ENCODE assay signal across 11 cellular contexts in genomic region chr2:165863816-165864221, GRCh38.
DNase-seq lines count a peak whose midpoint lies in the region; ATAC-seq and TF ChIP-seq lines count a peak whose summit lies in the region.
"Had no signal": no experiment of that assay in that cellular context is flagged by ENCODE, and none has a peak within 500 bp of the region (broad histone marks: within the 10 kb centered on the region; RNA-seq: fewer than 3 reads in every experiment).

No MANE protein-coding gene starts in this region.

- H3K9me3 ChIP-seq in ectodermal cell (ENCODE audit: control insufficient read depth, low read length): no peaks in the 10 kb centered on the region

- H3K27me3 Mint-ChIP-seq in T-cell (no peaks in the 10 kb centered on the region), nephron progenitor cell (ENCODE audit: low read depth, poor library complexity) (no peaks in the 10 kb centered on the region)

- no peaks in the 10 kb centered on the region for H3K36me3 ChIP-seq in ectodermal cell (ENCODE audit: control insufficient read depth, insufficient read depth, low read length)
- H3K36me3 ChIP-seq: left ventricle myocardium inferior had no signal

- CTCF ChIA-PET in T-cell (lab: Charles Lee): interaction anchor here in 1 of 2 donors (2.5 kb wide), 1 partner anchor 11 kb away, joined by 11 read pairs; no protein-coding TSS in a partner anchor

- H3K27me3 ChIP-seq in ectodermal cell (ENCODE audit: control insufficient read depth, insufficient read depth, low read length, poor library complexity, severe bottlenecking): no peaks in the 10 kb centered on the region
- H3K27me3 ChIP-seq: tibial nerve had no signal

- H3K4me3 Mint-ChIP-seq in T-cell (no peak overlapping the region), nephron progenitor cell (no peak overlapping the region)

- peak; percentile 77 for ATAC-seq in GM18502 (IDR thresholded peaks at IDR 0.05; ENCODE audit: poor library complexity, unreplicated experiment)
- peak; percentile 74 for ATAC-seq in GM19351 (IDR thresholded peaks at IDR 0.05; ENCODE audit: unreplicated experiment)
- peak; percentile 57 for ATAC-seq in HG03045 (IDR thresholded peaks at IDR 0.05; ENCODE audit: unreplicated experiment)
- no peak for ATAC-seq in T-cell (replicated peaks in 1 of 4)

- POLR2A ChIA-PET in T-cell (lab: Charles Lee): no interaction called here

- no peak for TF ChIP-seq CTCF in nephron progenitor cell (IDR thresholded peaks at IDR 0.05)

- H3K36me3 Mint-ChIP-seq in T-cell (peaks cover 23% of the 10 kb centered on the region), nephron progenitor cell (ENCODE audit: low read depth) (peaks cover 24% of the 10 kb centered on the region)

- peak overlapping the region; percentile 77 for H3K27ac ChIP-seq in ectodermal cell (ENCODE audit: insufficient read depth, low read depth, low read length, poor library complexity, severe bottlenecking)
- H3K27ac ChIP-seq: left ventricle myocardium inferior, tibial nerve had no signal

- H3K4me1 Mint-ChIP-seq in T-cell (no peaks in the 10 kb centered on the region), nephron progenitor cell (no peaks in the 10 kb centered on the region)

- H3K4me3 ChIP-seq in ectodermal cell (ENCODE audit: insufficient read depth, low read depth, low read length): no peak overlapping the region
- H3K4me3 ChIP-seq: left ventricle myocardium inferior, tibial nerve had no signal

- DNase-seq in NOMO-1 treated with dmso at 0.1 percent for 144 hours (lab: John Stamatoyannopoulos, UW; ENCODE audit: unreplicated experiment) (no peak), T-cell (no peak), nephron progenitor cell (no peak)
- no peak for DNase-seq in stimulated activated CD4-positive, alpha-beta T cell treated with anti-CD3 and anti-CD28 coated beads, Interleukin-4, amount 100 ng/mL, for 4 hours
- DNase-seq: HCEC 1CT, left ventricle myocardium inferior had no signal

- H3K4me1 ChIP-seq in ectodermal cell (ENCODE audit: control insufficient read depth, insufficient read depth, low read length): peaks cover 12% of the 10 kb centered on the region
- H3K4me1 ChIP-seq: left ventricle myocardium inferior had no signal

- WGBS in ectodermal cell, 2 experiments: 79 to 83% methylated on average over 5 of the region's 5 CpGs

- H3K27ac Mint-ChIP-seq in T-cell (no peak overlapping the region), nephron progenitor cell (no peak overlapping the region)

- H3K9me3 Mint-ChIP-seq in T-cell: peaks cover 6 to 13% (median 12%) of the 10 kb centered on the region in 3 donors
- peaks cover 30% of the 10 kb centered on the region for H3K9me3 Mint-ChIP-seq in nephron progenitor cell

Comparison
In these comparisons a context has a peak if more than half of its experiments do, and no peak if none do; other contexts are left out.
1. ATAC-seq: peak in GM18502 (single experiment), GM19351 (single experiment) and HG03045 (single experiment); none in T-cell (0 of 4).